13 cellular contexts compared by ENCODE assay signal in genomic region chr3:88133711-88134263, GRCh38.
"Had no signal": no experiment of that assay in that cellular context is flagged by ENCODE, and none has a peak within 500 bp of the region (broad histone marks: within the 10 kb centered on the region; RNA-seq: fewer than 3 reads in every experiment).

No MANE protein-coding gene starts in this region.

- H3K27ac ChIP-seq: brain microvascular endothelial cell, SK-N-MC, transverse colon had no signal

- H3K9me3 ChIP-seq: transverse colon had no signal

- H3K27me3 Mint-ChIP-seq: activated CD8-positive, alpha-beta T cell treated with anti-CD3 and anti-CD28 coated beads for 36 hours; naive B cell; stimulated activated memory B cell treated with anti-CD40 and anti-IgM and Interleukin-4, amounts not matched to agents 10 μg/mL and 1 μg/mL and 100 μg/mL, for 72 hours had no signal

- H3K36me3 ChIP-seq: brain microvascular endothelial cell had no signal

- ATAC-seq: activated CD8-positive, alpha-beta T cell treated with anti-CD3 and anti-CD28 coated beads for 36 hours; stimulated activated memory B cell treated with anti-CD40 and anti-IgM and Interleukin-4, amounts not matched to agents 10 μg/mL and 1 μg/mL and 100 μg/mL, for 72 hours had no signal

- H3K4me1 Mint-ChIP-seq: stimulated activated memory B cell treated with anti-CD40 and anti-IgM and Interleukin-4, amounts not matched to agents 10 μg/mL and 1 μg/mL and 100 μg/mL, for 72 hours had no signal

- H3K27ac Mint-ChIP-seq: activated CD8-positive, alpha-beta T cell treated with anti-CD3 and anti-CD28 coated beads for 36 hours; stimulated activated memory B cell treated with anti-CD40 and anti-IgM and Interleukin-4, amounts not matched to agents 10 μg/mL and 1 μg/mL and 100 μg/mL, for 72 hours had no signal

- DNase-seq: activated CD8-positive, alpha-beta memory T cell treated with anti-CD3 and anti-CD28 coated beads, Interleukin-2, amount 50 U/mL, for 4 hours; activated CD8-positive, alpha-beta T cell treated with anti-CD3 and anti-CD28 coated beads for 36 hours; brain microvascular endothelial cell; cerebellar nuclear complex; dermis blood vessel endothelial cell; hypothalamus; kidney glomerular epithelial cell; midbrain; naive B cell; transverse colon had no signal

- H3K9me3 Mint-ChIP-seq: activated CD8-positive, alpha-beta T cell treated with anti-CD3 and anti-CD28 coated beads for 36 hours; activated naive CD4-positive, alpha-beta T cell treated with anti-CD3 and anti-CD28 coated beads, Interleukin-2, amount 50 U/mL, for 72 hours; naive B cell; stimulated activated memory B cell treated with anti-CD40 and anti-IgM and Interleukin-4, amounts not matched to agents 10 μg/mL and 1 μg/mL and 100 μg/mL, for 72 hours had no signal

- H3K4me3 Mint-ChIP-seq: activated CD8-positive, alpha-beta T cell treated with anti-CD3 and anti-CD28 coated beads for 36 hours; naive B cell; stimulated activated memory B cell treated with anti-CD40 and anti-IgM and Interleukin-4, amounts not matched to agents 10 μg/mL and 1 μg/mL and 100 μg/mL, for 72 hours had no signal

- H3K27me3 ChIP-seq: brain microvascular endothelial cell, transverse colon had no signal

- H3K4me3 ChIP-seq: SK-N-MC, transverse colon had no signal
